ENCODE assay signal across 26 cellular contexts in the genomic region with DNA sequence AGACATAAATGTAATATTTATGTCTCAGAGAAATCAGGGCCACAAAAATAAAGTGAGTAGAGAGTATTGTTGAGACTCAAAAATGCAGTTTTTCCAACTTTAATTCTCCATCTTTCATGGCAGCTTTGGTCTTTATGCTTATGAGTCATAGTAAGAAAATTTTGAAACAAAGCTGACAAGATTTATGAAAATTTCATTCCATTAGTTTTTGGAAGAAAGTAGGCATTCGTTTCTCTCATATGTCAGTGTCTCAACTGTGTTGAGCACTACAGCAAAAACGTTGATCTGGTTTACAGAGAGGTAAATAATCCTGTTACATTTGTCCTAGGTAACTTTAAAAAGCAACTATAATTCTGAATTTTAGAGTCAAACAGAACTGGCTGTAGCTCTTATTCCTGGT.
"Had no signal": no experiment of that assay in that cellular context is flagged by ENCODE, and none has a peak within 500 bp of the region (broad histone marks: within the 10 kb centered on the region; RNA-seq: fewer than 3 reads in every experiment).

No MANE protein-coding gene starts in this region.

- H2AFZ ChIP-seq: neural progenitor cell had no signal

- H3K9me3 ChIP-seq: spleen, thoracic aorta had no signal

- DNase-seq: activated CD4-positive, alpha-beta T cell treated with anti-CD3 and anti-CD28 coated beads for 4 hours; activated CD4-positive, alpha-beta T cell treated with anti-CD3 and anti-CD28 coated beads, Interleukin-2, amount 50 U/mL, for 4 hours; activated CD8-positive, alpha-beta memory T cell treated with anti-CD3 and anti-CD28 coated beads for 24 hours; activated effector memory CD4-positive, alpha-beta T cell treated with Interleukin-2 at 50 U/mL for 16 hours; activated naive CD4-positive, alpha-beta T cell treated with Interleukin-2 at 50 U/mL for 16 hours; aorta; cerebellar nuclear complex; cortex of kidney; effector memory CD8-positive, alpha-beta T cell; erythroblast; foreskin fibroblast; head of caudate nucleus; hippocampal formation; midbrain; natural killer cell; posterior cingulate gyrus; right cardiac atrium; spleen; stimulated activated CD4-positive, alpha-beta T cell treated with anti-CD3 and anti-CD28 coated beads, Interleukin-2, amount 100 ng/mL, for 48 hours; stimulated activated naive CD4-positive, alpha-beta T cell treated with Interleukin-2 at 50 U/mL for 16 hours had no signal

- H3K9me3 Mint-ChIP-seq: neural progenitor cell; T-helper 2 cell treated with Interferon-gamma antibody and Interleukin-4, amounts not matched to agents 5 μg/mL and 100 μg/mL, for 36 hours had no signal

- H3K4me3 ChIP-seq: cardiac muscle cell, neural progenitor cell, spleen, thoracic aorta had no signal

- H3K36me3 Mint-ChIP-seq: activated naive CD8-positive, alpha-beta T cell; brain; natural killer cell; neural progenitor cell had no signal

- H3K9ac ChIP-seq: neural progenitor cell had no signal

- H3K27ac Mint-ChIP-seq: activated naive CD8-positive, alpha-beta T cell; brain; effector memory CD8-positive, alpha-beta T cell; natural killer cell; neural progenitor cell; T-helper 2 cell treated with Interferon-gamma antibody and Interleukin-4, amounts not matched to agents 5 μg/mL and 100 μg/mL, for 36 hours had no signal

- H3K27ac ChIP-seq: cardiac muscle cell, neural progenitor cell, spleen, thoracic aorta had no signal

- H3K4me1 ChIP-seq: spleen had no signal

- H3K4me2 ChIP-seq: neural progenitor cell had no signal

- H3K27me3 Mint-ChIP-seq: activated naive CD8-positive, alpha-beta T cell; effector memory CD8-positive, alpha-beta T cell had no signal

- H3K4me1 Mint-ChIP-seq: brain, natural killer cell had no signal

- H3K4me3 Mint-ChIP-seq: activated naive CD8-positive, alpha-beta T cell; brain; effector memory CD8-positive, alpha-beta T cell; natural killer cell; neural progenitor cell; T-helper 2 cell treated with Interferon-gamma antibody and Interleukin-4, amounts not matched to agents 5 μg/mL and 100 μg/mL, for 36 hours had no signal

- H3K27me3 ChIP-seq: cardiac muscle cell, neural progenitor cell, spleen had no signal

- H3K36me3 ChIP-seq: cardiac muscle cell, neural progenitor cell, spleen, thoracic aorta had no signal

- ATAC-seq: effector memory CD8-positive, alpha-beta T cell; natural killer cell; right cardiac atrium had no signal
